In the genomic region with DNA sequence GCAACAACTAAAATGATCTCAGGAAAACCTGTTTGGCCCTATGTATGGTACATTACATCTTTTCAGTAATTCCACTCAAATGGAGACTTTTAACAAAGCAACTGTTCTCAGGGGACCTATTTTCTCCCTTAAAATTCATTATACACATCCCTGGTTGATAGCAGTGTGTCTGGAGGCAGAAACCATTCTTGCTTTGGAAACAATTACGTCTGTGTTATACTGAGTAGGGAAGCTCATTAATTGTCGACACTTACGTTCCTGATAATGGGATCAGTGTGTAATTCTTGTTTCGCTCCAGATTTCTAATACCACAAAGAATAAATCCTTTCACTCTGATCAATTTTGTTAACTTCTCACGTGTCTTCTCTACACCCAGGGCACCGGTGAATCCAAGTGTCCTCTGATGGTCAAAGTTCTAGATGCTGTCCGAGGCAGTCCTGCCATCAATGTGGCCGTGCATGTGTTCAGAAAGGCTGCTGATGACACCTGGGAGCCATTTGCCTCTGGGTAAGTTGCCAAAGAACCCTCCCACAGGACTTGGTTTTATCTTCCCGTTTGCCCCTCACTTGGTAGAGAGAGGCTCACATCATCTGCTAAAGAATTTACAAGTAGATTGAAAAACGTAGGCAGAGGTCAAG, we compare ENCODE assay signal across 30 cellular contexts. TPM values are rescaled to one million over a fixed set of nuclear protein-coding genes. Genes with fewer than 3 reads are reported as not detected.
DNase-seq lines count a peak whose midpoint lies in the region; ATAC-seq and TF ChIP-seq lines count a peak whose summit lies in the region.
"Had no signal": no experiment of that assay in that cellular context is flagged by ENCODE, and none has a peak within 500 bp of the region (broad histone marks: within the 10 kb centered on the region; RNA-seq: fewer than 3 reads in every experiment).

No MANE protein-coding gene starts in this region.

- intact Hi-C loops in A673 (cut with micrococcal nuclease; ENCODE audit: unreplicated experiment) = no loop called here
- intact Hi-C loops in adrenal gland (cut with DNase I) = no loop called here

- TF ChIP-seq POLR2A in adrenal gland (IDR thresholded peaks at IDR 0.05) = no peak

- CTCF ChIA-PET in A673 (lab: Charles Lee) = no interaction called here

- TF ChIP-seq RAD21 in liver (IDR thresholded peaks at IDR 0.05) = peak in 1 of 2 donors; percentile 9

- no TSS peak for BruUV-seq in A673 (replicated peaks; lab: Mats Ljungman, UMichigan)

- no peak overlapping the region for H3K4me3 ChIP-seq in A673 (ENCODE audit: low read depth, low read length, poor library complexity, severe bottlenecking)
- H3K4me3 ChIP-seq in liver (ENCODE audit: low read depth in 1 of 3, low read length in 3 of 3) = peak overlapping the region; percentile 41 to 74 (median 64)
- no peak overlapping the region for H3K4me3 ChIP-seq in adrenal gland
- H3K4me3 ChIP-seq: BLaER1 treated with 17β-estradiol and CSF1 and Interleukin-3, amounts not matched to agents 10 nM and 100 nM; GM12878; GM23248; MG63 had no signal

- POLR2A ChIA-PET in A673 (lab: Charles Lee; ENCODE audit: low non-redundant PET) = no interaction called here

- H3K4me1 ChIP-seq in A673 (ENCODE audit: insufficient read depth, low read length, poor library complexity, severe bottlenecking) (no peaks in the 10 kb centered on the region), liver (ENCODE audit: control insufficient read depth in 4 of 4, insufficient read depth in 4 of 4, low read length in 3 of 4) (peaks cover 2 to 64% (median 37%) of the 10 kb centered on the region in 4 donors), adrenal gland (replicated peaks in 1 of 2) (no peaks in the 10 kb centered on the region)
- H3K4me1 ChIP-seq: BLaER1 treated with 17β-estradiol and CSF1 and Interleukin-3, amounts not matched to agents 10 nM and 100 nM had no signal

- DNase-seq in A673 (ENCODE audit: low spot score) (peak; percentile 8), NCI-H69 (lab: John Stamatoyannopoulos, UW) (peak; percentile 65), foreskin melanocyte (peak; percentile 70), adrenal gland (no peak)
- DNase-seq in stimulated activated CD4-positive, alpha-beta T cell treated with anti-CD3 and anti-CD28 coated beads, Interleukin-4, amount 100 ng/mL, for 1 hour = no peak
- DNase-seq: CD4-positive, alpha-beta T cell; DMS 273 treated with DMSO at 0.1 percent for 48 hours; DMS79; EL; GDM1; GM23248; H7; IMR-90; KG1; MG63; NCI-H1105 treated with DMSO at 0.1 percent for 48 hours; NCI-H2029 treated with DMSO at 0.1 percent for 48 hours; NCI-H2171 treated with DMSO at 0.1 percent for 48 hours; NCI-H345; NCI-H510A treated with DMSO at 0.1 percent for 48 hours; NCI-H748 treated with DMSO at 0.1 percent for 48 hours; NK-92 treated with Interleukin-12 subunit alpha and Interleukin-12 subunit beta, amount 100 ng/mL, for 24 hours; PC-3 had no signal

- H3K9ac ChIP-seq in liver (ENCODE audit: low read depth in 1 of 2, low read length in 2 of 2) = peak overlapping the region; percentile 60 to 97
- H3K9ac ChIP-seq: BLaER1 treated with 17β-estradiol and CSF1 and Interleukin-3, amounts not matched to agents 10 nM and 100 nM; GM23248 had no signal

- H3K9me3 ChIP-seq in A673 (ENCODE audit: low read depth, low read length, poor library complexity, severe bottlenecking) = no peaks in the 10 kb centered on the region
- no peaks in the 10 kb centered on the region for H3K9me3 ChIP-seq in liver (ENCODE audit: control insufficient read depth in 4 of 4, low read length in 3 of 4)
- H3K9me3 ChIP-seq in adrenal gland (replicated peaks in 1 of 3) = no peaks in the 10 kb centered on the region
- H3K9me3 ChIP-seq: BLaER1 treated with 17β-estradiol and CSF1 and Interleukin-3, amounts not matched to agents 10 nM and 100 nM; MG63 had no signal

- TF ChIP-seq CTCF in A673 (conservative IDR thresholded peaks at IDR 0.05; ENCODE audit: low read depth, low read length) (no peak), liver (IDR thresholded peaks at IDR 0.05; ENCODE audit: low read depth, low read length, missing input control) (no peak), adrenal gland (IDR thresholded peaks at IDR 0.05) (no peak)

- H3K27me3 ChIP-seq in A673 (replicated peaks; ENCODE audit: insufficient read depth, low read depth, low read length, poor library complexity) = no peaks in the 10 kb centered on the region
- H3K27me3 ChIP-seq in liver (ENCODE audit: control insufficient read depth in 4 of 4, insufficient read depth in 4 of 4, low read length in 3 of 4) = no peaks in the 10 kb centered on the region
- H3K27me3 ChIP-seq in adrenal gland = no peaks in the 10 kb centered on the region
- H3K27me3 ChIP-seq: BLaER1 treated with 17β-estradiol and CSF1 and Interleukin-3, amounts not matched to agents 10 nM and 100 nM; MG63 had no signal

- no peak for ATAC-seq in HG03571 (IDR thresholded peaks at IDR 0.05; ENCODE audit: unreplicated experiment)
- ATAC-seq in esophagus mucosa = no peak
- ATAC-seq: GM12878, PC-3 had no signal

- 31% methylated on average over 10 of the region's 10 CpGs for WGBS in liver
- 77 to 81% (median 80%) methylated on average over 10 of the region's 10 CpGs for WGBS in adrenal gland, 4 donors

- H3K27ac ChIP-seq in A673 (ENCODE audit: low read depth, low read length, poor library complexity, severe bottlenecking) (no peak overlapping the region), liver (ENCODE audit: low read depth in 1 of 2, low read length in 2 of 2) (peak overlapping the region; percentile 19 to 43), adrenal gland (no peak overlapping the region)
- H3K27ac ChIP-seq: BLaER1 treated with 17β-estradiol and CSF1 and Interleukin-3, amounts not matched to agents 10 nM and 100 nM; GM23248 had no signal

- H3K36me3 ChIP-seq in A673 (ENCODE audit: insufficient read depth, low read length, poor library complexity, severe bottlenecking) (no peaks in the 10 kb centered on the region), liver (ENCODE audit: control insufficient read depth in 4 of 4, insufficient read depth in 3 of 4, low read depth in 1 of 4, low read length in 3 of 4) (peaks cover 0 to 25% (median 13%) of the 10 kb centered on the region in 4 donors), adrenal gland (replicated peaks in 1 of 2) (no peaks in the 10 kb centered on the region)
- H3K36me3 ChIP-seq: BLaER1 treated with 17β-estradiol and CSF1 and Interleukin-3, amounts not matched to agents 10 nM and 100 nM; MG63 had no signal

TF ChIP-seq in liver, 16 proteins besides CTCF, POLR2A, EP300 and RAD21:
- peak; percentile 91 for TF ChIP-seq YY1 (IDR thresholded peaks at IDR 0.05)
- peak in 1 of 2 donors; percentile 49 for TF ChIP-seq RXRA (IDR thresholded peaks at IDR 0.05)
- no peak for TF ChIP-seq NR2F2 (IDR thresholded peaks at IDR 0.05)
- TF ChIP-seq HNF4G (IDR thresholded peaks at IDR 0.05) = no peak
- TF ChIP-seq, protein P1, sequence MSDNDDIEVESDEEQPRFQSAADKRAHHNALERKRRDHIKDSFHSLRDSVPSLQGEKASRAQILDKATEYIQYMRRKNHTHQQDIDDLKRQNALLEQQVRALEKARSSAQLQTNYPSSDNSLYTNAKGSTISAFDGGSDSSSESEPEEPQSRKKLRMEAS (IDR thresholded peaks at IDR 0.05) = peak; percentile 70
- TF ChIP-seq JUND (IDR thresholded peaks at IDR 0.05) = no peak
- no peak for TF ChIP-seq EGR1 (IDR thresholded peaks at IDR 0.05; ENCODE audit: low read depth in 2 of 2)
- no peak for TF ChIP-seq GABPA (IDR thresholded peaks at IDR 0.05 in 1 of 2, conservative IDR thresholded peaks at IDR 0.05 in 1 of 2)
- TF ChIP-seq, protein P2, sequence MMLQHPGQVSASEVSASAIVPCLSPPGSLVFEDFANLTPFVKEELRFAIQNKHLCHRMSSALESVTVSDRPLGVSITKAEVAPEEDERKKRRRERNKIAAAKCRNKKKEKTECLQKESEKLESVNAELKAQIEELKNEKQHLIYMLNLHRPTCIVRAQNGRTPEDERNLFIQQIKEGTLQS (IDR thresholded peaks at IDR 0.05) = no peak
- TF ChIP-seq, protein P3, sequence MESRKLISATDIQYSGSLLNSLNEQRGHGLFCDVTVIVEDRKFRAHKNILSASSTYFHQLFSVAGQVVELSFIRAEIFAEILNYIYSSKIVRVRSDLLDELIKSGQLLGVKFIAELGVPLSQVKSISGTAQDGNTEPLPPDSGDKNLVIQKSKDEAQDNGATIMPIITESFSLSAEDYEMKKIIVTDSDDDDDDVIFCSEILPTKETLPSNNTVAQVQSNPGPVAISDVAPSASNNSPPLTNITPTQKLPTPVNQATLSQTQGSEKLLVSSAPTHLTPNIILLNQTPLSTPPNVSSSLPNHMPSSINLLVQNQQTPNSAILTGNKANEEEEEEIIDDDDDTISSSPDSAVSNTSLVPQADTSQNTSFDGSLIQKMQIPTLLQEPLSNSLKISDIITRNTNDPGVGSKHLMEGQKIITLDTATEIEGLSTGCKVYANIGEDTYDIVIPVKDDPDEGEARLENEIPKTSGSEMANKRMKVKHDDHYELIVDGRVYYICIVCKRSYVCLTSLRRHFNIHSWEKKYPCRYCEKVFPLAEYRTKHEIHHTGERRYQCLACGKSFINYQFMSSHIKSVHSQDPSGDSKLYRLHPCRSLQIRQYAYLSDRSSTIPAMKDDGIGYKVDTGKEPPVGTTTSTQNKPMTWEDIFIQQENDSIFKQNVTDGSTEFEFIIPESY (IDR thresholded peaks at IDR 0.05) = no peak
- peak; percentile 37 to 78 for TF ChIP-seq HNF4A (conservative IDR thresholded peaks at IDR 0.05)

RNA-seq across cellular contexts. Expression of a gene that starts 1.0 kb away (rescaled TPM):
- total RNA-seq in A673 (2021) (not detected in 2 replicates), liver (100 to 1,000 TPM; 295 to 600 TPM), esophagus mucosa (0.20 TPM), adrenal gland (1 to 10 TPM in 2 of 8 donors, under 1 TPM in 1, not detected in 5; 0.25 to 1.6 (median 1.1) TPM)
- polyA plus RNA-seq in liver (1,000 to 10,000 TPM; 1,251 to 4,751 TPM), adrenal gland (under 1 TPM in 2 of 3 donors, not detected in 1; 0.40 to 0.57 TPM)
- total RNA-seq: A172; CD4-positive, alpha-beta T cell; GM23248; H7; IMR-90; PC-3 had no signal
- polyA plus RNA-seq: AG04450, GM23248, IMR-90 had no signal

Comparison
In these comparisons a context has a peak if more than half of its experiments do, and no peak if none do; other contexts are left out.
1. DNase-seq: peak in A673 (single experiment), NCI-H69 (single experiment) and foreskin melanocyte (single experiment); none in adrenal gland (0 of 7) and stimulated activated CD4-positive, alpha-beta T cell treated with anti-CD3 and anti-CD28 coated beads, Interleukin-4, amount 100 ng/mL, for 1 hour (single experiment).
2. H3K27ac ChIP-seq: peak in liver (2 of 2); none in A673 (single experiment) and adrenal gland (0 of 5).
3. H3K4me3 ChIP-seq: peak in liver (3 of 3); none in A673 (single experiment) and adrenal gland (0 of 4).
4. RNA of a gene that starts 1.0 kb away (total RNA-seq): 295 to 600 TPM in liver; 0.25 to 1.6 TPM in adrenal gland, 0.20 TPM in esophagus mucosa (single experiment) and not detected in A673; every median in the first group is over 100 times any median in the second.